ENCODE assay signal across 1 cellular context in the genomic region with DNA sequence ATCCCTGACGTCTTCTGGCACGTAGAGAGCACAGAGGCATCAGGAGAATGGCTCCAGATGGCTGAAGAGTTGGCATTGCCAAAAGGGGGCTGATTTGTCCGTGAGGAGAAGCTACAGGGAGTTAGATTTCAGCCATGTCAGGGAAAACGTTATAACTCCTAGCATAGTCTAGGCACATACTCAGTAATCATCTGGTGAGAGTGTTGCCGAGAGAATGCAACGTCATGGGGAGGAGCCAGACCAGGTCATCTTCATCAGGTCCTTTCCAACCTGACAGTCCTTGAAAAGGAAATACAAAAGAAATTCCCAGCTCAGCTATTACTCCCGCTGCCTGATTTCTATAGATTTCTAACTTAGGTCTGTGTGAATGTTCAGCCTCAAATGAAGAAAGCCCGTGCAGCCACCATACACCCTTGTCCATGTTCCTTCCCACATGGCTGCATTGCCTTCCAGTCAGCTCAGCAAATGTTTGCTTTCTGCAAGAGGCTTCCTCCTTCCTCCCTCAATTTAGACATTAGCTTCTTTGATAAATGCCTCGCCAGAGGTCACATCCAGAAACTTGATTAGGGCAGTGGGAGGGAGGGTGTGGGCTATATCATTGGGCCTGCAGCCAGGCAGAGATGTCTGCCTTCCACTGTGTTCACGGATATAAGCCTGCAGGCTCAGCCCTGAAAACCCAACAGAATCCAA.
TF ChIP-seq lines count a peak whose summit lies in the region.

No MANE protein-coding gene starts in this region.

TF ChIP-seq in GM23338, 12 proteins besides CTCF, POLR2A, EP300 and RAD21 (continued from another document):
- TF ChIP-seq, protein P1, sequence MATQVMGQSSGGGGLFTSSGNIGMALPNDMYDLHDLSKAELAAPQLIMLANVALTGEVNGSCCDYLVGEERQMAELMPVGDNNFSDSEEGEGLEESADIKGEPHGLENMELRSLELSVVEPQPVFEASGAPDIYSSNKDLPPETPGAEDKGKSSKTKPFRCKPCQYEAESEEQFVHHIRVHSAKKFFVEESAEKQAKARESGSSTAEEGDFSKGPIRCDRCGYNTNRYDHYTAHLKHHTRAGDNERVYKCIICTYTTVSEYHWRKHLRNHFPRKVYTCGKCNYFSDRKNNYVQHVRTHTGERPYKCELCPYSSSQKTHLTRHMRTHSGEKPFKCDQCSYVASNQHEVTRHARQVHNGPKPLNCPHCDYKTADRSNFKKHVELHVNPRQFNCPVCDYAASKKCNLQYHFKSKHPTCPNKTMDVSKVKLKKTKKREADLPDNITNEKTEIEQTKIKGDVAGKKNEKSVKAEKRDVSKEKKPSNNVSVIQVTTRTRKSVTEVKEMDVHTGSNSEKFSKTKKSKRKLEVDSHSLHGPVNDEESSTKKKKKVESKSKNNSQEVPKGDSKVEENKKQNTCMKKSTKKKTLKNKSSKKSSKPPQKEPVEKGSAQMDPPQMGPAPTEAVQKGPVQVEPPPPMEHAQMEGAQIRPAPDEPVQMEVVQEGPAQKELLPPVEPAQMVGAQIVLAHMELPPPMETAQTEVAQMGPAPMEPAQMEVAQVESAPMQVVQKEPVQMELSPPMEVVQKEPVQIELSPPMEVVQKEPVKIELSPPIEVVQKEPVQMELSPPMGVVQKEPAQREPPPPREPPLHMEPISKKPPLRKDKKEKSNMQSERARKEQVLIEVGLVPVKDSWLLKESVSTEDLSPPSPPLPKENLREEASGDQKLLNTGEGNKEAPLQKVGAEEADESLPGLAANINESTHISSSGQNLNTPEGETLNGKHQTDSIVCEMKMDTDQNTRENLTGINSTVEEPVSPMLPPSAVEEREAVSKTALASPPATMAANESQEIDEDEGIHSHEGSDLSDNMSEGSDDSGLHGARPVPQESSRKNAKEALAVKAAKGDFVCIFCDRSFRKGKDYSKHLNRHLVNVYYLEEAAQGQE (IDR thresholded peaks at IDR 0.05; ENCODE audit: unreplicated experiment) = no peak
